ENCODE assay signal across 1 cellular context in genomic region chr3:72258366-72258765, GRCh38.
TF ChIP-seq lines count a peak whose summit lies in the region.

No MANE protein-coding gene starts in this region.

TF ChIP-seq in WTC11, 78 proteins besides CTCF, POLR2A, EP300 and RAD21 (continued from another document):
- TF ChIP-seq PRDM15 (CRISPR knock-in tag; IDR thresholded peaks at IDR 0.05) = no peak
